ENCODE assay signal across 1 cellular context in genomic region chr6:19669206-19669605, GRCh38.
TF ChIP-seq lines count a peak whose summit lies in the region.

No MANE protein-coding gene starts in this region.

TF ChIP-seq in WTC11, 78 proteins besides CTCF, POLR2A, EP300 and RAD21 (continued from another document):
- no peak for TF ChIP-seq ZBTB43 (CRISPR knock-in tag; IDR thresholded peaks at IDR 0.05)
- TF ChIP-seq ATF1 (CRISPR knock-in tag; IDR thresholded peaks at IDR 0.05): no peak
- no peak for TF ChIP-seq SMAD3 (CRISPR knock-in tag; IDR thresholded peaks at IDR 0.05; ENCODE audit: borderline replicate concordance)
- TF ChIP-seq ZSCAN18 (CRISPR knock-in tag; IDR thresholded peaks at IDR 0.05): no peak
- TF ChIP-seq ZNF219 (CRISPR knock-in tag; IDR thresholded peaks at IDR 0.05; ENCODE audit: borderline replicate concordance): no peak
